20 cellular contexts compared by ENCODE assay signal in the genomic region with DNA sequence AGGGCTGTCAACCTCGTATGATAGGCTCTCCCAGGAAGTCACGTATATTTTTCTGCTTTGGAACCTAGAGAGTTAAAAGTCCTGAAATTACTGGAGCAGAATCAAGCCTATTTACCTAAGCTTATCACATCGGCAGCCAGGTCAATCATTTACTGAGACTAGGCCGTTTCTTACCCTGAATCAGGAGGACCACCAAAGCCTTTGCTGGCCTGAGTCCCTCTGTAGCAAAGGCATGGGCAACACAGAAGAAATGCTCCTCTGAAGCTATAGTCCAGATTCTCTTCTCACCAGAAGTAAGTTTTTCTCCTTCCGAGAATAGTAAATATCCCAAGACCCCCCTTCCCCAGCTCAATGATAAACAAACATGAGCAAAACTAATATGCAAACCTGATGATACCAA. TPM values are rescaled to one million over a fixed set of nuclear protein-coding genes. Genes with fewer than 3 reads are reported as not detected.
DNase-seq lines count a peak whose midpoint lies in the region; ATAC-seq and TF ChIP-seq lines count a peak whose summit lies in the region.
"Had no signal": no experiment of that assay in that cellular context is flagged by ENCODE, and none has a peak within 500 bp of the region (broad histone marks: within the 10 kb centered on the region; RNA-seq: fewer than 3 reads in every experiment).

No MANE protein-coding gene starts in this region.

- peaks cover 6 to 16% (median 16%) of the 10 kb centered on the region in 3 donors for H3K36me3 Mint-ChIP-seq in naive thymus-derived CD8-positive, alpha-beta T cell

- peaks cover 0 to 6% (median 4%) of the 10 kb centered on the region in 9 donors for H3K9me3 Mint-ChIP-seq in naive thymus-derived CD8-positive, alpha-beta T cell
- H3K9me3 Mint-ChIP-seq: immature natural killer cell had no signal

- H3K4me3 Mint-ChIP-seq in naive thymus-derived CD8-positive, alpha-beta T cell: no peak overlapping the region
- H3K4me3 Mint-ChIP-seq: immature natural killer cell had no signal

- TF ChIP-seq CTCF in epithelial cell of proximal tubule (conservative IDR thresholded peaks at IDR 0.05; ENCODE audit: low read depth, low read length) (no peak), lower lobe of right lung (IDR thresholded peaks at IDR 0.05) (no peak)

- H3K4me1 ChIP-seq in lower lobe of right lung: no peaks in the 10 kb centered on the region
- H3K4me1 ChIP-seq in urinary bladder (ENCODE audit: insufficient read depth): peaks cover 2% of the 10 kb centered on the region

- H3K4me1 Mint-ChIP-seq in naive thymus-derived CD8-positive, alpha-beta T cell: peaks cover 0 to 4% (median 0%) of the 10 kb centered on the region in 4 donors

- H3K4me3 ChIP-seq in epithelial cell of proximal tubule (ENCODE audit: low read depth, low read length) (peak overlapping the region; percentile 75), lower lobe of right lung (peak overlapping the region; percentile 4), urinary bladder (ENCODE audit: low read depth, low read length) (peak overlapping the region; percentile 20)
- H3K4me3 ChIP-seq: heart left ventricle, thoracic aorta had no signal

- H3K36me3 ChIP-seq in lower lobe of right lung: no peaks in the 10 kb centered on the region
- H3K36me3 ChIP-seq in urinary bladder (ENCODE audit: insufficient read depth): no peaks in the 10 kb centered on the region
- H3K36me3 ChIP-seq: heart left ventricle, thoracic aorta had no signal

- WGBS in urinary bladder: 77% methylated on average over 5 of the region's 5 CpGs

- no peaks in the 10 kb centered on the region for H3K27me3 ChIP-seq in lower lobe of right lung (ENCODE audit: low read depth)
- H3K27me3 ChIP-seq: heart left ventricle had no signal

- no peaks in the 10 kb centered on the region for H3K9me3 ChIP-seq in lower lobe of right lung
- H3K9me3 ChIP-seq: heart left ventricle, thoracic aorta had no signal

- H3K27me3 Mint-ChIP-seq in naive thymus-derived CD8-positive, alpha-beta T cell: no peaks in the 10 kb centered on the region

- intact Hi-C loops in lower lobe of right lung (cut with DNase I): no loop called here

- POLR2A ChIA-PET in naive thymus-derived CD8-positive, alpha-beta T cell (lab: Charles Lee): no interaction called here

- peak in 1 of 2 donors; percentile 28 for ATAC-seq in lower lobe of right lung
- no peak for ATAC-seq in HG02852 (IDR thresholded peaks at IDR 0.05; ENCODE audit: unreplicated experiment)
- no peak for ATAC-seq in naive thymus-derived CD8-positive, alpha-beta T cell
- ATAC-seq: heart left ventricle had no signal

- DNase-seq in NCI-H526 (lab: John Stamatoyannopoulos, UW) (peak; percentile 62 to 67), epithelial cell of proximal tubule (ENCODE audit: low read depth) (no peak), lower lobe of right lung (no peak)
- DNase-seq in activated CD4-positive, alpha-beta T cell treated with anti-CD3 and anti-CD28 coated beads for 1 hour: no peak
- no peak for DNase-seq in naive thymus-derived CD8-positive, alpha-beta T cell
- DNase-seq: activated CD4-positive, alpha-beta T cell treated with anti-CD3 and anti-CD28 coated beads, Interleukin-2, amount 50 U/mL, for 48 hours; activated naive CD4-positive, alpha-beta T cell; activated T-cell treated with anti-CD3 and anti-CD28 coated beads for 4 hours; amniotic stem cell; central memory CD4-positive, alpha-beta T cell; GOT3; heart left ventricle; immature natural killer cell; Kasumi-1; NCI-H1092 treated with DMSO at 0.1 percent for 48 hours; NCI-H524; SHP77 treated with DMSO at 0.1 percent for 48 hours had no signal

- H3K27ac Mint-ChIP-seq in naive thymus-derived CD8-positive, alpha-beta T cell: no peak overlapping the region
- H3K27ac Mint-ChIP-seq: immature natural killer cell had no signal

- peak overlapping the region; percentile 57 for H3K27ac ChIP-seq in lower lobe of right lung
- no peak overlapping the region for H3K27ac ChIP-seq in urinary bladder (ENCODE audit: low read depth)
- H3K27ac ChIP-seq: heart left ventricle, thoracic aorta had no signal

RNA-seq across cellular contexts. Expression of a gene that starts 58.7 kb away (rescaled TPM):
- 4.6 and 5.9 TPM in 2 replicates for total RNA-seq in epithelial cell of proximal tubule
- 8.0 TPM for total RNA-seq in lower lobe of right lung
- total RNA-seq in urinary bladder: 3.0 TPM
- 4.4 TPM for polyA plus RNA-seq in urinary bladder
- total RNA-seq in naive thymus-derived CD8-positive, alpha-beta T cell: 10 to 100 TPM; 11.6 to 12.3 TPM
- polyA plus RNA-seq in naive thymus-derived CD8-positive, alpha-beta T cell: 1 to 10 TPM; 2.3 to 2.5 (median 2.4) TPM

Comparison
In these comparisons a context has a peak if more than half of its experiments do, and no peak if none do; other contexts are left out.
1. DNase-seq: peak in NCI-H526 (2 of 2); none in epithelial cell of proximal tubule (single experiment), lower lobe of right lung (single experiment), activated CD4-positive, alpha-beta T cell treated with anti-CD3 and anti-CD28 coated beads for 1 hour (single experiment) and naive thymus-derived CD8-positive, alpha-beta T cell (0 of 10).
2. H3K4me3 ChIP-seq: peak in every context shown above with its lines; median percentile 75 in epithelial cell of proximal tubule; 20 in urinary bladder; 4 in lower lobe of right lung.